ENCODE assay signal across 12 cellular contexts in the genomic region with DNA sequence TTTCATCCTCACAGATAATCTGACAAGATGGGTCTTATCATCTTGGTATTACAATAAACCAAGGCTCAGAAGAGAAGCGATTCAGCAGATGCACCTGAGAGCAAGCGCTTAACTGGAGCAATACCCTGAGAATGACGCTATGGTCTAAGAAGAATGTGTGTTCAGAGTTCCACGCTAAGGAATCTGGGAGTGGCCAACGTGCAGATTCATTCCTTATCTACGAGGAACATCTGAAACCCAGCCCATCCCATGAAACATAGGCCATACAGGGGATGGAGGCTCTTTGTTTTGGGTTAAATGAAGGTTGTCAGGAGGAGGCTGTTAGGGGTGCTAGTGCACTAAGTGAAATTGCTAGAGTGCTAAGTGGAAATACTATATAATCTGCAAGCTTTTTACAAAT. TPM values are rescaled to one million over a fixed set of nuclear protein-coding genes. Genes with fewer than 3 reads are reported as not detected.
DNase-seq lines count a peak whose midpoint lies in the region; ATAC-seq, FAIRE-seq and TF ChIP-seq lines count a peak whose summit lies in the region.
"Had no signal": no experiment of that assay in that cellular context is flagged by ENCODE, and none has a peak within 500 bp of the region (broad histone marks: within the 10 kb centered on the region; RNA-seq: fewer than 3 reads in every experiment).

No MANE protein-coding gene starts in this region.

- TF ChIP-seq EP300 in A549 (IDR thresholded peaks at IDR 0.05) (no peak), upper lobe of left lung (IDR thresholded peaks at IDR 0.05) (no peak)

- peaks cover 58% of the 10 kb centered on the region for H3K4me1 Mint-ChIP-seq in activated CD8-positive, alpha-beta memory T cell treated with anti-CD3 and anti-CD28 coated beads, Interleukin-2, amount 10 ng/mL, durations not matched to agents 7 days and 5 days
- H3K4me1 Mint-ChIP-seq: neural crest cell had no signal

- H3K27ac Mint-ChIP-seq in activated CD8-positive, alpha-beta memory T cell treated with anti-CD3 and anti-CD28 coated beads, Interleukin-2, amount 10 ng/mL, durations not matched to agents 7 days and 5 days: no peak overlapping the region

- ATAC-seq in A549 (peak; percentile 62 to 80; a peak in 4 of 6 replicates), upper lobe of left lung (ENCODE audit: low FRiP score in 2 of 2) (no peak)
- no peak for ATAC-seq in activated CD8-positive, alpha-beta memory T cell treated with anti-CD3 and anti-CD28 coated beads, Interleukin-2, amount 10 ng/mL, durations not matched to agents 7 days and 5 days

- 15% methylated on average over 6 of the region's 6 CpGs for WGBS in A549 (ENCODE audit: missing lambda C conversion rate)
- WGBS in upper lobe of left lung, 2 donors: 45 to 49% methylated on average over 6 of the region's 6 CpGs

- no peaks in the 10 kb centered on the region for H3K27me3 Mint-ChIP-seq in activated CD8-positive, alpha-beta memory T cell treated with anti-CD3 and anti-CD28 coated beads, Interleukin-2, amount 10 ng/mL, durations not matched to agents 7 days and 5 days

- H3K27me3 ChIP-seq in upper lobe of left lung: no peaks in the 10 kb centered on the region

- DNase-seq in A549 (ENCODE audit: low read depth in 1 of 2, low spot score in 1 of 2) (peak; percentile 52 to 78), EL (peak; percentile 75), RCC 7860 (ENCODE audit: low spot score) (peak; percentile 10), fibroblast of pulmonary artery (ENCODE audit: low read depth) (peak; percentile 17), HEK293T (ENCODE audit: extremely low spot score) (no peak), upper lobe of left lung (no peak), Kasumi-1 (lab: John Stamatoyannopoulos, UW) (no peak)
- DNase-seq in activated CD8-positive, alpha-beta memory T cell treated with anti-CD3 and anti-CD28 coated beads, Interleukin-2, amount 10 ng/mL, durations not matched to agents 7 days and 5 days: no peak

- H3K4me1 ChIP-seq in A549 (peaks cover 10% of the 10 kb centered on the region), upper lobe of left lung (peaks cover 0 to 8% (median 7%) of the 10 kb centered on the region in 4 donors)
- H3K4me1 ChIP-seq: HAP-1 had no signal

- H3K9me3 ChIP-seq in A549 (0 out of 3 replicates have a peak, but pooled peaks cover 2% of the 10 kb centered on the region), upper lobe of left lung (no peaks in the 10 kb centered on the region)
- H3K9me3 ChIP-seq: HAP-1 had no signal

- no peak overlapping the region for H3K4me3 Mint-ChIP-seq in activated CD8-positive, alpha-beta memory T cell treated with anti-CD3 and anti-CD28 coated beads, Interleukin-2, amount 10 ng/mL, durations not matched to agents 7 days and 5 days
- H3K4me3 Mint-ChIP-seq: neural crest cell had no signal

- peak overlapping the region; percentile 43; the same call in 2 of the 3 replicates for H3K4me2 ChIP-seq in A549
- H3K4me2 ChIP-seq: KMS-11 had no signal

- H3K36me3 Mint-ChIP-seq in activated CD8-positive, alpha-beta memory T cell treated with anti-CD3 and anti-CD28 coated beads, Interleukin-2, amount 10 ng/mL, durations not matched to agents 7 days and 5 days: peaks cover 8% of the 10 kb centered on the region

- TF ChIP-seq CTCF in A549 (IDR thresholded peaks at IDR 0.05) (no peak), fibroblast of pulmonary artery (IDR thresholded peaks at IDR 0.05; ENCODE audit: low read length, missing control alignments) (no peak), upper lobe of left lung (IDR thresholded peaks at IDR 0.05) (no peak)

- H3K36me3 ChIP-seq in upper lobe of left lung: no peaks in the 10 kb centered on the region
- H3K36me3 ChIP-seq: HAP-1 had no signal

- H3K9me3 Mint-ChIP-seq in activated CD8-positive, alpha-beta memory T cell treated with anti-CD3 and anti-CD28 coated beads, Interleukin-2, amount 10 ng/mL, durations not matched to agents 7 days and 5 days (ENCODE audit: low read depth): peaks cover 9% of the 10 kb centered on the region

- no peak for TF ChIP-seq RAD21 in A549 (conservative IDR thresholded peaks at IDR 0.05 in 1 of 2, IDR thresholded peaks at IDR 0.05 in 1 of 2)

- H3K27ac ChIP-seq in A549 (no peak overlapping the region), upper lobe of left lung (no peak overlapping the region)
- H3K27ac ChIP-seq: KMS-11 had no signal

- TF ChIP-seq POLR2A in A549 (IDR thresholded peaks at IDR 0.05; ENCODE audit: low read length) (no peak), upper lobe of left lung (IDR thresholded peaks at IDR 0.05) (no peak)

- FAIRE-seq in A549 (lab: Jason Lieb, UNC) (no peak), RCC 7860 (lab: Jason Lieb, UNC) (no peak)

- POLR2A ChIA-PET in A549 (lab: Yijun Ruan, JAX) (interaction anchor here (1.5 kb wide), 1 partner anchor 29 kb away, joined by 4 read pairs; a partner anchor contains a TSS), HEK293T (lab: Yijun Ruan, JAX) (no interaction called here)

- H3K4me3 ChIP-seq in A549 (no peak overlapping the region), fibroblast of pulmonary artery (replicated peaks; ENCODE audit: low read depth, low read length) (no peak overlapping the region), upper lobe of left lung (no peak overlapping the region)
- H3K4me3 ChIP-seq: HAP-1, skin epidermis had no signal

- CTCF ChIA-PET in A549 (lab: Yijun Ruan, JAX): interaction anchor here (9.0 kb wide), 1 partner anchor 20 kb away, joined by 83 read pairs; no protein-coding TSS in a partner anchor
- CTCF ChIA-PET in HEK293T (lab: Yijun Ruan, JAX): no interaction called here
- CTCF ChIA-PET in activated CD8-positive, alpha-beta memory T cell treated with anti-CD3 and anti-CD28 coated beads, Interleukin-2, amount 10 ng/mL, durations not matched to agents 7 days and 5 days (lab: Charles Lee): interaction anchor here (0.9 to 7.3 kb wide), 8 partner anchors 19 to 277 kb away, joined by 3 to 104 read pairs (median 8); no protein-coding TSS in a partner anchor

TF ChIP-seq in A549, 52 proteins besides CTCF, POLR2A, EP300 and RAD21:
- TF ChIP-seq FOXS1 (CRISPR knock-in tag; IDR thresholded peaks at IDR 0.05): no peak
- peak; percentile 48; the same call in 1 of the 2 replicates for TF ChIP-seq GATA3 (IDR thresholded peaks at IDR 0.05; ENCODE audit: borderline replicate concordance)
- no peak for TF ChIP-seq HDAC2 (IDR thresholded peaks at IDR 0.05)
- TF ChIP-seq, protein P1, sequence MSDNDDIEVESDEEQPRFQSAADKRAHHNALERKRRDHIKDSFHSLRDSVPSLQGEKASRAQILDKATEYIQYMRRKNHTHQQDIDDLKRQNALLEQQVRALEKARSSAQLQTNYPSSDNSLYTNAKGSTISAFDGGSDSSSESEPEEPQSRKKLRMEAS (IDR thresholded peaks at IDR 0.05): no peak

TF ChIP-seq in HEK293T, 16 proteins besides CTCF, POLR2A, EP300 and RAD21:
- no peak for TF ChIP-seq FOXK2 (IDR thresholded peaks at IDR 0.05)
- no peak for TF ChIP-seq CTBP1 (IDR thresholded peaks at IDR 0.05; ENCODE audit: borderline replicate concordance)
- TF ChIP-seq LEF1 (IDR thresholded peaks at IDR 0.05; ENCODE audit: borderline replicate concordance): no peak

RNA-seq across cellular contexts. Expression of a gene that starts 28.5 kb away (rescaled TPM):
- polyA plus RNA-seq in A549 (2011; rRNA removed): 1.6 and 2.0 TPM in 2 replicates
- 2.5 and 2.6 TPM in 2 replicates for polyA plus RNA-seq in A549 (2012; cell fraction: cytosol; rRNA removed)
- 4.7 and 6.6 TPM in 2 replicates for polyA plus RNA-seq in A549 (2012; cell fraction: nucleus; rRNA removed)
- polyA plus RNA-seq in A549 (2017; fragmentation: RNase III; extraction: RNeasy Plus Mini Kit Qiagen cat#74134 plus additional on column Dnase treatment): 2.3 to 3.0 TPM (median 2.4 TPM) in 3 replicates
- 3.0 and 4.9 TPM in 2 replicates for polyA minus RNA-seq in A549 (2011; rRNA and poly(A)+ RNA removed)
- 10 to 100 TPM in 1 of 6 donors, 1 to 10 TPM in 5; 5.1 to 50.3 (median 6.2) TPM for total RNA-seq in upper lobe of left lung
- total RNA-seq in activated CD8-positive, alpha-beta memory T cell treated with anti-CD3 and anti-CD28 coated beads, Interleukin-2, amount 10 ng/mL, durations not matched to agents 7 days and 5 days: 10 to 100 TPM; 14.8 to 18.2 TPM

Comparison
In these comparisons a context has a peak if more than half of its experiments do, and no peak if none do; other contexts are left out.
1. ATAC-seq: peak in A549 (2 of 2); none in upper lobe of left lung (0 of 2) and activated CD8-positive, alpha-beta memory T cell treated with anti-CD3 and anti-CD28 coated beads, Interleukin-2, amount 10 ng/mL, durations not matched to agents 7 days and 5 days (single experiment).
2. DNase-seq: peak in A549 (2 of 2), EL (single experiment), RCC 7860 (single experiment) and fibroblast of pulmonary artery (single experiment); none in HEK293T (single experiment), upper lobe of left lung (0 of 2), activated CD8-positive, alpha-beta memory T cell treated with anti-CD3 and anti-CD28 coated beads, Interleukin-2, amount 10 ng/mL, durations not matched to agents 7 days and 5 days (single experiment) and Kasumi-1 (0 of 2).